Comparison of ENCODE assay signal across 9 cellular contexts in genomic region chr18:47316924-47317323, GRCh38.
"Had no signal": no experiment of that assay in that cellular context is flagged by ENCODE, and none has a peak within 500 bp of the region (broad histone marks: within the 10 kb centered on the region; RNA-seq: fewer than 3 reads in every experiment).

No MANE protein-coding gene starts in this region.

- DNase-seq: GM23248, GOT3, H7, H9, HCEC 1CT, HFFc6 had no signal

- H3K9ac ChIP-seq: GM23248 had no signal

- H2AFZ ChIP-seq: GM23248, GM23338 had no signal

- H3K4me2 ChIP-seq: GM23338 had no signal

- H3K36me3 ChIP-seq: HAP-1 had no signal

- H3K4me3 ChIP-seq: GM23248, GM23338, HAP-1 had no signal

- H3K4me1 ChIP-seq: HAP-1 had no signal

- H3K9me3 ChIP-seq: HAP-1 had no signal

- H3K27ac ChIP-seq: GM23248 had no signal

- ATAC-seq: GM23338, HCT116 had no signal
